17 cellular contexts compared by ENCODE assay signal in the genomic region with DNA sequence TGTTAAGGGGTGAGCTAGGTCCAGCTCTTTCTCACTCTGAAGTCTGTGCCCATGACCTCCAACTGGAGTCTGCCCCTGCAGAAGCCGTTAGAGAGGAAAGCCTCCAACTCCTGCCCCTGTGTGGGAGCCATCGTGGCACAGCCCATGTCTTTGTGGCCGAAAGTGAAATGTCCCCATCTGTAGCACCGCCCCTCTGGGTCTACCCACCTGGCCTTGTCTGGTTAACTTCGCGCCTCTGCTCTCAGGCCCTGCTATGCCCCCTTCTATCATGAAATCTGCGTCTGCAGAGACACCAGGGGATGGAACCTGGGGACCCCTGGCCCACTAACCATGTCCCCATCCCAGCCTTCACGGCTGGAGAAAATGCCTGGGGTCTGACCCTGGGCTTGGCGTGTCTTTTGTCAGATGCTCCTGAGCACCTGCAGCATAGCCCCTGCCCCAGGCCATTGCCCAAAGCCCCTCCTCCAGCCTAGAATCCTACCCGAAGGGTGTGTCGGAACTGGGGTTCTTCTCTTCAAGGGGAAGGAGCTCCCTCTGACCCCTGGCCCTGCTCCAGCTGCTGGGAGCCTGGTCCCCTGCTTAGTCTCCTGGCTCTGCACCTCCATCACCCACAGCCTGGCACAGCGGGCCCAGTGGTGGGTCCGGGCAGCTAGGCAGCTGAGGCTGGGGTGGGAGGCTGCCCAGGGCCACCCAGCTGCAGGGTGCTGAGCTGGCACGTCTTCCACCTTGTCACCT. TPM values are rescaled to one million over a fixed set of nuclear protein-coding genes. Genes with fewer than 3 reads are reported as not detected.
DNase-seq lines count a peak whose midpoint lies in the region; ATAC-seq, FAIRE-seq and TF ChIP-seq lines count a peak whose summit lies in the region.
"Had no signal": no experiment of that assay in that cellular context is flagged by ENCODE, and none has a peak within 500 bp of the region (broad histone marks: within the 10 kb centered on the region; RNA-seq: fewer than 3 reads in every experiment).

No MANE protein-coding gene starts in this region.

- H3K18ac ChIP-seq in H9 (ENCODE audit: insufficient read length, low read depth, low read length) = no peak overlapping the region

- H3K56ac ChIP-seq in H9 (ENCODE audit: insufficient read length, low read depth, low read length) = no peak overlapping the region

- no peak for TF ChIP-seq POLR2A in GM12891 (IDR thresholded peaks at IDR 0.05; ENCODE audit: low read depth, low read length)

- H3K4me1 Mint-ChIP-seq in H9 = peaks cover 4 to 6% of the 10 kb centered on the region in 2 experiments; a peak in 3 of 4 replicates
- peaks cover 31% of the 10 kb centered on the region for H3K4me1 Mint-ChIP-seq in stimulated activated memory B cell treated with anti-CD40 and anti-IgM and Interleukin-4, amounts not matched to agents 10 μg/mL and 1 μg/mL and 100 μg/mL, for 72 hours

- no peaks in the 10 kb centered on the region for H3K23me2 ChIP-seq in H9 (ENCODE audit: insufficient read length, low read depth, low read length, poor library complexity, severe bottlenecking)

- no peak overlapping the region for H2BK20ac ChIP-seq in H9 (ENCODE audit: low read depth, low read length, poor library complexity, severe bottlenecking)

- H2BK120ac ChIP-seq in H9 (ENCODE audit: low read depth, low read length, poor library complexity, severe bottlenecking) = no peak overlapping the region

- no peak overlapping the region for H3K14ac ChIP-seq in H9 (ENCODE audit: insufficient read depth, low read length)

- no peak overlapping the region for H4K8ac ChIP-seq in H9 (replicated peaks; ENCODE audit: insufficient read length, low read depth, low read length)

- H3K27ac ChIP-seq in H9 (ENCODE audit: insufficient read length, low read depth, low read length) = no peak overlapping the region
- H3K27ac ChIP-seq: C4-2B, SJCRH30 had no signal

- peaks cover 3 to 6% (median 4%) of the 10 kb centered on the region in 3 experiments; a peak in 4 of 7 replicates for H3K36me3 Mint-ChIP-seq in H9 (ENCODE audit: insufficient read depth in 1 of 3, low read depth in 3 of 3)
- H3K36me3 Mint-ChIP-seq in stimulated activated memory B cell treated with anti-CD40 and anti-IgM and Interleukin-4, amounts not matched to agents 10 μg/mL and 1 μg/mL and 100 μg/mL, for 72 hours = peaks cover 33% of the 10 kb centered on the region

- H2BK5ac ChIP-seq in H9 (ENCODE audit: insufficient read length, low read length) = no peak overlapping the region

- no peak overlapping the region; a peak in 1 of 5 replicates for H3K4me3 Mint-ChIP-seq in H9
- no peak overlapping the region for H3K4me3 Mint-ChIP-seq in stimulated activated memory B cell treated with anti-CD40 and anti-IgM and Interleukin-4, amounts not matched to agents 10 μg/mL and 1 μg/mL and 100 μg/mL, for 72 hours
- H3K4me3 Mint-ChIP-seq: T-helper 2 cell treated with Interferon-gamma antibody and Interleukin-4, amounts not matched to agents 5 μg/mL and 100 μg/mL, for 36 hours had no signal

- no peaks in the 10 kb centered on the region for H3K27me3 ChIP-seq in H9 (ENCODE audit: insufficient read depth, low read length)
- H3K27me3 ChIP-seq: SJCRH30 had no signal

- no peaks in the 10 kb centered on the region for H4K20me1 ChIP-seq in H9 (ENCODE audit: control insufficient read depth, insufficient read depth, insufficient read length)

- H3K9me3 ChIP-seq in H9 (ENCODE audit: control insufficient read depth, low read depth, low read length) = no peaks in the 10 kb centered on the region
- H3K9me3 ChIP-seq: SJCRH30 had no signal

- peak; percentile 94 for FAIRE-seq in GM12891 (lab: Jason Lieb, UNC)
- FAIRE-seq: K562 had no signal

- H3K27ac Mint-ChIP-seq in H9 = peak overlapping the region in 2 of 3 experiments; percentile 49 to 91; a peak in 2 of 7 replicates
- H3K27ac Mint-ChIP-seq in stimulated activated memory B cell treated with anti-CD40 and anti-IgM and Interleukin-4, amounts not matched to agents 10 μg/mL and 1 μg/mL and 100 μg/mL, for 72 hours = peak overlapping the region; percentile 49
- H3K27ac Mint-ChIP-seq: T-helper 2 cell treated with Interferon-gamma antibody and Interleukin-4, amounts not matched to agents 5 μg/mL and 100 μg/mL, for 36 hours had no signal

- H3T11ph ChIP-seq in H9 (ENCODE audit: low read length) = no peak overlapping the region

- H2AFZ ChIP-seq in H9 (ENCODE audit: low read length) = no peak overlapping the region

- no peak overlapping the region for H4K5ac ChIP-seq in H9 (ENCODE audit: insufficient read length, low read depth, low read length)

- no peaks in the 10 kb centered on the region for H3K27me3 Mint-ChIP-seq in H9 (ENCODE audit: low read depth)
- no peaks in the 10 kb centered on the region for H3K27me3 Mint-ChIP-seq in stimulated activated memory B cell treated with anti-CD40 and anti-IgM and Interleukin-4, amounts not matched to agents 10 μg/mL and 1 μg/mL and 100 μg/mL, for 72 hours

- H3K23ac ChIP-seq in H9 (ENCODE audit: insufficient read length, low read depth, low read length) = no peak overlapping the region

- H3K4me1 ChIP-seq in H9 (ENCODE audit: insufficient read depth, low read length) = no peaks in the 10 kb centered on the region

- no peak for ATAC-seq in stimulated activated memory B cell treated with anti-CD40 and anti-IgM and Interleukin-4, amounts not matched to agents 10 μg/mL and 1 μg/mL and 100 μg/mL, for 72 hours
- no peak for ATAC-seq in left colon
- ATAC-seq: HCT116, K562 had no signal

- H3K4me2 ChIP-seq in H9 (ENCODE audit: insufficient read depth, insufficient read length, low read length) = no peak overlapping the region

- no peak overlapping the region for H4K91ac ChIP-seq in H9 (ENCODE audit: insufficient read length, low read depth, low read length)

- H3K9ac ChIP-seq in H9 (ENCODE audit: extremely low read depth, insufficient read length, low read length) = no peak overlapping the region

- intact Hi-C loops in left colon (cut with DNase I, micrococcal nuclease) = loop anchor here in 1 of 2 donors (10.0 kb wide), 1 partner anchor 240 kb away; no protein-coding TSS in a partner anchor

- no peak for TF ChIP-seq CTCF in H9 (conservative IDR thresholded peaks at IDR 0.05)

- H2AK5ac ChIP-seq in H9 (ENCODE audit: insufficient read length, low read length) = no peak overlapping the region

- no peak overlapping the region for H2BK15ac ChIP-seq in H9 (ENCODE audit: low read depth, low read length)

- no peak overlapping the region for H3K4ac ChIP-seq in H9 (ENCODE audit: low read depth, low read length)

- H2BK12ac ChIP-seq in H9 (ENCODE audit: insufficient read length, low read depth, low read length) = no peak overlapping the region

- no peaks in the 10 kb centered on the region for H3K9me3 Mint-ChIP-seq in H9
- H3K9me3 Mint-ChIP-seq in stimulated activated memory B cell treated with anti-CD40 and anti-IgM and Interleukin-4, amounts not matched to agents 10 μg/mL and 1 μg/mL and 100 μg/mL, for 72 hours = no peaks in the 10 kb centered on the region
- H3K9me3 Mint-ChIP-seq: T-helper 2 cell treated with Interferon-gamma antibody and Interleukin-4, amounts not matched to agents 5 μg/mL and 100 μg/mL, for 36 hours had no signal

- no CpG with 5 or more reads among the region's 14 CpGs for WGBS in H9 (ENCODE audit: extremely low coverage, insufficient read length, low lambda C conversion rate)

- H3K79me2 ChIP-seq in H9 (ENCODE audit: insufficient read depth, low read length) = no peaks in the 10 kb centered on the region; the same call in 1 of the 2 replicates

- no peaks in the 10 kb centered on the region for H3K79me1 ChIP-seq in H9 (ENCODE audit: insufficient read depth, low read depth, low read length, poor library complexity, severe bottlenecking)

- DNase-seq in GM12891 (ENCODE audit: insufficient read length, low spot score) (no peak), H9 (no peak), RPMI8226 (peak; percentile 83), left colon (no peak), 8988T (no peak), amniotic stem cell (lab: John Stamatoyannopoulos, UW) (no peak)
- DNase-seq: COR-L47, NCI-H1105 treated with DMSO at 0.1 percent for 48 hours, NCI-H187, NCI-H446 treated with DMSO at 0.1 percent for 48 hours, NCI-H774, SJCRH30 had no signal

TF ChIP-seq in GM12891, 5 proteins besides CTCF, POLR2A, EP300 and RAD21:
- TF ChIP-seq POU2F2 (IDR thresholded peaks at IDR 0.05; ENCODE audit: low read depth, low read length) (no peak), SPI1 (IDR thresholded peaks at IDR 0.05; ENCODE audit: low read depth, low read length) (no peak), POLR2AphosphoS5 (IDR thresholded peaks at IDR 0.05; ENCODE audit: low read depth, low read length) (no peak), PAX5 (IDR thresholded peaks at IDR 0.05; ENCODE audit: insufficient read depth, low read length, severe bottlenecking) (no peak)
TF ChIP-seq in GM12891: peak in this region for 0.

RNA-seq across cellular contexts. Expression of gene HMOX1, which starts 35.8 kb away (rescaled TPM):
- polyA plus RNA-seq in GM12891 (2012; ENCODE audit: low read depth, missing spikeins) = 16.0 TPM
- total RNA-seq in H9 (2021) (22.7 and 25.7 TPM in 2 replicates), left colon (10 to 100 TPM; 29.5 to 52.3 TPM)
- total RNA-seq: K562 had no signal
- polyA plus RNA-seq: K562 had no signal

RNA-seq across cellular contexts. Expression of gene TOM1, which starts 45.4 kb away (rescaled TPM):
- polyA plus RNA-seq in GM12891 (2012; ENCODE audit: low read depth, missing spikeins) = 17.6 TPM
- 22.3 and 23.9 TPM in 2 replicates for total RNA-seq in H9 (2021)
- 10 to 100 TPM; 62.4 to 63.2 TPM for total RNA-seq in left colon

RNA-seq across cellular contexts. Expression of gene MCM5, which starts 54.8 kb away (rescaled TPM):
- 112 TPM for polyA plus RNA-seq in GM12891 (2012; ENCODE audit: low read depth, missing spikeins)
- total RNA-seq in H9 (2021) (274 and 293 TPM in 2 replicates), left colon (10 to 100 TPM; 17.2 to 32.0 TPM)
